In the genomic region with DNA sequence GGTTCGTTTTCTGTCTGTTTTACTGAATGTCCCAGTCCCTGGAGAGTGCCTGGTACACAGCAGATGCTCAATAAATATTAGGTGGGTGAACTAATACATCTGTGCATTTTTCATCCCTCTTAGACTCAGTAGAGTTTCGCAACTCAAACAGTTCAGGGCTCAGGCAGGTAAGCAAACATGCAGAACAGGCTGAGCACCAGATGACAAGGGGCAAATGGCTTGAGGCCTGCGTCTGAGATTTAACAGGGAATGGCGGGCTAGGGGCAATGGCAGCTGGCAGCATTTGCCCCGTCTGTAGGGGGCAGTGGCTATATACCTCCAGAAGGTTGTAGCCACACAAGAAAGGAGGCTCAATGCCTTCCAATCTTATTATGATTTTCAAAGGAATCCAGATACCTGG, we compare ENCODE assay signal across 14 cellular contexts. TPM values are rescaled to one million over a fixed set of nuclear protein-coding genes. Genes with fewer than 3 reads are reported as not detected.
DNase-seq lines count a peak whose midpoint lies in the region; ATAC-seq, FAIRE-seq and TF ChIP-seq lines count a peak whose summit lies in the region.
"Had no signal": no experiment of that assay in that cellular context is flagged by ENCODE, and none has a peak within 500 bp of the region (broad histone marks: within the 10 kb centered on the region; RNA-seq: fewer than 3 reads in every experiment).

No MANE protein-coding gene starts in this region.

- no peaks in the 10 kb centered on the region for H3K4me1 ChIP-seq in GM23338 (ENCODE audit: insufficient read depth)
- H3K4me1 ChIP-seq in K562 (replicated peaks in 1 of 2; ENCODE audit: control insufficient read depth in 2 of 2, insufficient read depth in 2 of 2, low read length in 2 of 2) = peaks cover 6 to 9% of the 10 kb centered on the region in 2 experiments; a peak in 4 of 5 replicates
- peaks cover 36% of the 10 kb centered on the region for H3K4me1 ChIP-seq in HepG2 (ENCODE audit: insufficient read depth, low read length)
- H3K4me1 ChIP-seq in spleen = peaks cover 0 to 5% (median 0%) of the 10 kb centered on the region in 6 donors
- H3K4me1 ChIP-seq in suprapubic skin = no peaks in the 10 kb centered on the region
- H3K4me1 ChIP-seq in small intestine (ENCODE audit: control insufficient read depth in 2 of 2, insufficient read depth in 1 of 2, low read depth in 1 of 2, low read length in 1 of 2) = no peaks in the 10 kb centered on the region
- H3K4me1 ChIP-seq: BLaER1 treated with 17β-estradiol and CSF1 and Interleukin-3, amounts not matched to agents 10 nM and 100 nM had no signal

- TF ChIP-seq CTCF in GM23338 (conservative IDR thresholded peaks at IDR 0.05; ENCODE audit: low read depth in 2 of 2) (peak; percentile 42 to 47), K562 (IDR thresholded peaks at IDR 0.05 in 2 of 3, conservative IDR thresholded peaks at IDR 0.05 in 1 of 3; ENCODE audit: insufficient read depth in 2 of 3, low read depth in 1 of 3, low read length in 3 of 3) (no peak; a peak in 1 of 6 replicates), HepG2 (CRISPR knock-in tag; IDR thresholded peaks at IDR 0.05) (peak; percentile 53), spleen (IDR thresholded peaks at IDR 0.05 in 8 of 11, conservative IDR thresholded peaks at IDR 0.05 in 3 of 11) (no peak), suprapubic skin (IDR thresholded peaks at IDR 0.05) (no peak)

- no peak overlapping the region for H3K27ac Mint-ChIP-seq in GM23338

- TF ChIP-seq EP300 in K562 (IDR thresholded peaks at IDR 0.05; ENCODE audit: low read length) (no peak), HepG2 (IDR thresholded peaks at IDR 0.05; ENCODE audit: low read depth in 2 of 2, low read length in 2 of 2) (no peak; a peak in 1 of 4 replicates), HepG2 (CRISPR knock-in tag; IDR thresholded peaks at IDR 0.05; ENCODE audit: borderline replicate concordance) (no peak), suprapubic skin (IDR thresholded peaks at IDR 0.05) (no peak)

- H3F3A ChIP-seq in GM23338 (replicated peaks; ENCODE audit: low read depth) = no peaks in the 10 kb centered on the region

- TF ChIP-seq RAD21 in K562 (CRISPR knock-in tag; conservative IDR thresholded peaks at IDR 0.05 in 1 of 2, IDR thresholded peaks at IDR 0.05 in 1 of 2) = 0 out of 4 replicates have a peak, but pooled peaks of 1 of the 2 experiments have one; percentile 5
- TF ChIP-seq RAD21 in HepG2 (CRISPR knock-in tag; IDR thresholded peaks at IDR 0.05) = no peak

- BruUV-seq in K562 (replicated peaks; lab: Mats Ljungman, UMichigan) (no TSS peak), HepG2 (replicated peaks; lab: Mats Ljungman, UMichigan) (no TSS peak)

- ATAC-seq in GM23338 (no peak), K562 (no peak), HepG2 (peak; percentile 88), HG02763 (IDR thresholded peaks at IDR 0.05; ENCODE audit: unreplicated experiment) (no peak)

- DNase-seq in GM23338 (ENCODE audit: low spot score) (peak; percentile 21), K562 (ENCODE audit: extremely low read depth in 1 of 4, low spot score in 3 of 4) (no peak), HepG2 (ENCODE audit: low spot score) (peak; percentile 74), spleen (peak; percentile 15), suprapubic skin (ENCODE audit: low spot score in 2 of 2) (no peak), NCI-H2029 treated with DMSO at 0.1 percent for 48 hours (lab: John Stamatoyannopoulos, UW) (no peak), small intestine (no peak)
- DNase-seq: Kasumi-1, NCI-H1417, NCI-H2029, NCI-H510A, RPMI8226 had no signal

- H3K36me3 Mint-ChIP-seq in GM23338 (ENCODE audit: low read depth) = peaks cover 11% of the 10 kb centered on the region

- no peaks in the 10 kb centered on the region for H3K79me2 ChIP-seq in GM23338 (replicated peaks; ENCODE audit: insufficient read depth)
- H3K79me2 ChIP-seq in K562 (ENCODE audit: control insufficient read depth, insufficient read depth, low read length) = no peaks in the 10 kb centered on the region
- no peaks in the 10 kb centered on the region for H3K79me2 ChIP-seq in HepG2 (ENCODE audit: insufficient read depth, low read length)

- in situ Hi-C loops in K562 (cut with MboI) = no loop called here
- in situ Hi-C loops in HepG2 (cut with HindIII; ENCODE audit: extremely low pct_ligation_motif_present, low pct_unique_long_range_greater_than_20kb) = no loop called here

- CTCF ChIA-PET in K562 (lab: Yijun Ruan, JAX; ENCODE audit: low intra/inter-chr PET ratio) = no interaction called here
- CTCF ChIA-PET in HepG2 (lab: Yijun Ruan, JAX; ENCODE audit: low intra/inter-chr PET ratio, low total read pairs) = no interaction called here

- H3K4me2 ChIP-seq in GM23338 = no peak overlapping the region
- no peak overlapping the region for H3K4me2 ChIP-seq in K562 (ENCODE audit: insufficient read depth, low read length)
- H3K4me2 ChIP-seq in HepG2 (ENCODE audit: low read depth, low read length) = no peak overlapping the region
- H3K4me2 ChIP-seq: BLaER1 treated with 17β-estradiol and CSF1 and Interleukin-3, amounts not matched to agents 10 nM and 100 nM had no signal

- H3K4me3 Mint-ChIP-seq in GM23338 = no peak overlapping the region

- POLR2A ChIA-PET in K562 (lab: Yijun Ruan, JAX) (no interaction called here), HepG2 (lab: Yijun Ruan, JAX) (no interaction called here)

- H3K9me2 ChIP-seq in GM23338 (ENCODE audit: insufficient read depth) = no peaks in the 10 kb centered on the region

- no peak for FAIRE-seq in K562 (lab: Jason Lieb, UNC)
- peak; percentile 68 for FAIRE-seq in HepG2 (lab: Jason Lieb, UNC)
- FAIRE-seq in small intestine (lab: Jason Lieb, UNC) = no peak

- 0 out of 3 replicates have a peak, but pooled peaks cover 2% of the 10 kb centered on the region for H3K4me1 Mint-ChIP-seq in GM23338

- TF ChIP-seq POLR2A in K562 (conservative IDR thresholded peaks at IDR 0.05) (no peak), HepG2 (IDR thresholded peaks at IDR 0.05; ENCODE audit: insufficient read depth in 1 of 2, low read depth in 2 of 2, low read length in 2 of 2) (no peak), spleen (IDR thresholded peaks at IDR 0.05) (no peak), suprapubic skin (IDR thresholded peaks at IDR 0.05) (no peak)

- no peak overlapping the region for H3K4me3 ChIP-seq in GM23338
- no peak overlapping the region for H3K4me3 ChIP-seq in K562
- H3K4me3 ChIP-seq in HepG2 (replicated peaks in 1 of 3; ENCODE audit: insufficient read depth in 1 of 3, low read depth in 2 of 3, low read length in 3 of 3) = no peak overlapping the region
- no peak overlapping the region for H3K4me3 ChIP-seq in spleen
- H3K4me3 ChIP-seq in suprapubic skin = no peak overlapping the region
- no peak overlapping the region for H3K4me3 ChIP-seq in small intestine (ENCODE audit: low read depth in 1 of 2, low read length in 2 of 2)
- H3K4me3 ChIP-seq: BLaER1 treated with 17β-estradiol and CSF1 and Interleukin-3, amounts not matched to agents 10 nM and 100 nM had no signal

- no peaks in the 10 kb centered on the region for H3K27me3 ChIP-seq in GM23338 (ENCODE audit: insufficient read depth)
- no peaks in the 10 kb centered on the region for H3K27me3 ChIP-seq in K562 (ENCODE audit: control insufficient read depth in 2 of 2, insufficient read depth in 2 of 2, low read length in 2 of 2)
- peaks cover 0 to 2% of the 10 kb centered on the region in 2 experiments; a peak in 2 of 5 replicates for H3K27me3 ChIP-seq in HepG2 (ENCODE audit: control insufficient read depth in 1 of 2, insufficient read depth in 2 of 2, low read length in 2 of 2)
- H3K27me3 ChIP-seq in spleen (replicated peaks in 1 of 7) = no peaks in the 10 kb centered on the region
- no peaks in the 10 kb centered on the region for H3K27me3 ChIP-seq in suprapubic skin
- no peaks in the 10 kb centered on the region for H3K27me3 ChIP-seq in small intestine (ENCODE audit: control insufficient read depth in 2 of 2, insufficient read depth in 2 of 2, low read length in 2 of 2)
- H3K27me3 ChIP-seq: BLaER1 treated with 17β-estradiol and CSF1 and Interleukin-3, amounts not matched to agents 10 nM and 100 nM had no signal

- H3K9me3 ChIP-seq in K562 (replicated peaks; ENCODE audit: control insufficient read depth, insufficient read depth, low read depth, low read length) (no peaks in the 10 kb centered on the region), HepG2 (ENCODE audit: low read length) (no peaks in the 10 kb centered on the region), spleen (peaks cover 0 to 7% (median 0%) of the 10 kb centered on the region in 8 donors), suprapubic skin (no peaks in the 10 kb centered on the region), small intestine (ENCODE audit: control insufficient read depth, low read depth) (no peaks in the 10 kb centered on the region)

- H3K27me3 Mint-ChIP-seq in GM23338 (ENCODE audit: insufficient read depth, low read depth, poor library complexity) = peaks cover 9% of the 10 kb centered on the region

- intact Hi-C loops in K562 (cut with micrococcal nuclease) (no loop called here), HepG2 (cut with micrococcal nuclease; ENCODE audit: unreplicated experiment) (loop anchor here (1.0 kb wide), 1 partner anchor 13 kb away; no protein-coding TSS in a partner anchor), spleen (cut with DNase I; ENCODE audit: low total_unique reads) (no loop called here)

- H3K9ac ChIP-seq in K562 (ENCODE audit: insufficient read depth in 1 of 2, low read depth in 2 of 2, low read length in 2 of 2) (no peak overlapping the region), HepG2 (ENCODE audit: insufficient read depth, low read depth, low read length) (no peak overlapping the region)
- H3K9ac ChIP-seq: BLaER1 treated with 17β-estradiol and CSF1 and Interleukin-3, amounts not matched to agents 10 nM and 100 nM had no signal

- H4K20me1 ChIP-seq in GM23338 (replicated peaks; ENCODE audit: insufficient read depth) (no peaks in the 10 kb centered on the region), K562 (replicated peaks; ENCODE audit: control insufficient read depth, insufficient read depth, low read length) (no peaks in the 10 kb centered on the region), HepG2 (ENCODE audit: insufficient read depth, low read length) (no peaks in the 10 kb centered on the region)
- H4K20me1 ChIP-seq: BLaER1 treated with 17β-estradiol and CSF1 and Interleukin-3, amounts not matched to agents 10 nM and 100 nM had no signal

- H3K27ac ChIP-seq in GM23338 (ENCODE audit: low read depth) (no peak overlapping the region), K562 (ENCODE audit: extremely low read depth, low read depth, low read length) (no peak overlapping the region), HepG2 (ENCODE audit: extremely low read length, insufficient read depth, low read length) (no peak overlapping the region), spleen (no peak overlapping the region), suprapubic skin (no peak overlapping the region), small intestine (ENCODE audit: low read depth in 1 of 2, low read length in 1 of 2) (no peak overlapping the region)
- H3K27ac ChIP-seq: BLaER1 treated with 17β-estradiol and CSF1 and Interleukin-3, amounts not matched to agents 10 nM and 100 nM had no signal

- H2AFZ ChIP-seq in GM23338 (no peak overlapping the region), K562 (ENCODE audit: low read depth, low read length) (no peak overlapping the region), HepG2 (ENCODE audit: low read length) (no peak overlapping the region)

- peaks cover 16% of the 10 kb centered on the region for H3K9me3 Mint-ChIP-seq in GM23338

- 49% methylated on average over 5 of the region's 5 CpGs for WGBS in K562 (ENCODE audit: insufficient coverage, low coverage, missing lambda C conversion rate)
- 2% methylated on average over 5 of the region's 5 CpGs for WGBS in HepG2 (ENCODE audit: low lambda C conversion rate)
- 78 to 90% (median 86%) methylated on average over 5 of the region's 5 CpGs for WGBS in spleen, 5 donors
- 83% methylated on average over 5 of the region's 5 CpGs for WGBS in suprapubic skin
- 71 to 84% (median 77%) methylated on average over 5 of the region's 5 CpGs for WGBS in small intestine, 3 donors

- H3K9me1 ChIP-seq in K562 (ENCODE audit: control insufficient read depth, insufficient read depth, low read length) = no peaks in the 10 kb centered on the region

- H3K36me3 ChIP-seq in GM23338 (ENCODE audit: insufficient read depth) (no peaks in the 10 kb centered on the region; the same call in 1 of the 2 replicates), K562 (ENCODE audit: control insufficient read depth, insufficient read depth, low read length) (no peaks in the 10 kb centered on the region), HepG2 (replicated peaks in 1 of 2; ENCODE audit: control insufficient read depth in 1 of 2, insufficient read depth in 2 of 2, low read length in 2 of 2) (no peaks in the 10 kb centered on the region), spleen (no peaks in the 10 kb centered on the region), suprapubic skin (no peaks in the 10 kb centered on the region), small intestine (ENCODE audit: control insufficient read depth in 2 of 2, insufficient read depth in 2 of 2, low read length in 2 of 2) (no peaks in the 10 kb centered on the region)
- H3K36me3 ChIP-seq: BLaER1 treated with 17β-estradiol and CSF1 and Interleukin-3, amounts not matched to agents 10 nM and 100 nM had no signal

RNA-seq across cellular contexts. Expression of gene RAN, which starts 8.6 kb away (rescaled TPM):
- total RNA-seq in GM23338 (2014; rRNA removed; shearing (Covaris generic)) = 855 and 976 TPM in 2 replicates
- polyA plus RNA-seq in GM23338 (2016; fragmentation: Nextera tagmentation; extraction: Ambion mirVana) (2,114 and 2,289 TPM in 2 replicates), K562 (2011; rRNA removed) (2,715 and 3,820 TPM in 2 replicates), K562 (2014; fragmentation: Illumina TruSeq; extraction: Trizol) (2,154 and 2,300 TPM in 2 replicates), K562 (2014; fragmentation: Nextera tagmentation; extraction: Ambion mirVana) (1,000 to 10,000 TPM; 3,304 to 3,469 TPM), K562 (2014; rRNA removed) (2,326 and 2,761 TPM in 2 replicates), HepG2 (2011; rRNA removed) (996 and 1,335 TPM in 2 replicates), spleen (100 to 1,000 TPM; 225 to 412 (median 395) TPM), small intestine (100 to 1,000 TPM; 241 to 577 (median 242) TPM)
- total RNA-seq in K562 (2011; cell fraction: chromatin; rRNA removed; ENCODE audit: low replicate concordance) = 426 and 544 TPM in 2 replicates
- total RNA-seq in K562 (2011; cell fraction: nucleolus; rRNA removed) = 304 and 396 TPM in 2 replicates
- 538 and 566 TPM in 2 replicates for total RNA-seq in K562 (2011; cell fraction: nucleoplasm; rRNA removed)
- total RNA-seq in K562 (2014; rRNA removed) (1,828 and 1,851 TPM in 2 replicates), K562 (2014; rRNA removed; fragmentation: Illumina TruSeq; extraction: Trizol) (1,816 and 1,953 TPM in 2 replicates), K562 (2015; rRNA removed; fragmentation: Illumina TruSeq; extraction: Trizol) (1,595 and 1,687 TPM in 2 replicates), K562 (2021) (1,900 and 2,011 TPM in 2 replicates), HepG2 (2016; rRNA removed; fragmentation: Illumina TruSeq; extraction: Trizol) (1,630 and 2,526 TPM in 2 replicates), spleen (100 to 1,000 TPM; 128 to 423 (median 270) TPM), suprapubic skin (100 to 1,000 TPM; 105 to 296 (median 232) TPM)
- 1,510 and 2,406 TPM in 2 replicates for polyA plus RNA-seq in K562 (2011; cell fraction: cytosol; rRNA removed)
- polyA plus RNA-seq in K562 (2011; cell fraction: nucleus; rRNA removed) = 920 and 1,503 TPM in 2 replicates
- 1,349 and 2,558 TPM in 2 replicates for polyA plus RNA-seq in K562 (2012)
- 3,000 and 3,145 TPM in 2 replicates for polyA minus RNA-seq in K562 (2011; rRNA and poly(A)+ RNA removed)
- polyA minus RNA-seq in K562 (2011; cell fraction: cytosol; rRNA and poly(A)+ RNA removed) = 636 and 826 TPM in 2 replicates
- 110 and 239 TPM in 2 replicates for polyA minus RNA-seq in K562 (2011; cell fraction: nucleus; rRNA and poly(A)+ RNA removed)
- total RNA-seq in HepG2 (2016; cell fraction: cytosol; rRNA removed; fragmentation: Illumina TruSeq; extraction: Trizol; ENCODE audit: low read depth) = 453 and 456 TPM in 2 replicates
- 1,637 and 2,557 TPM in 2 replicates for total RNA-seq in HepG2 (2016; cell fraction: insoluble cytoplasmic fraction; rRNA removed; fragmentation: Illumina TruSeq; extraction: Trizol)
- 837 and 870 TPM in 2 replicates for total RNA-seq in HepG2 (2016; cell fraction: membrane; rRNA removed; fragmentation: Illumina TruSeq; extraction: Trizol)
- total RNA-seq in HepG2 (2016; cell fraction: nucleus; rRNA removed; fragmentation: Illumina TruSeq; extraction: Trizol) = 527 and 560 TPM in 2 replicates
- 979 and 1,087 TPM in 2 replicates for polyA plus RNA-seq in HepG2 (2011; cell fraction: cytosol; rRNA removed)
- polyA plus RNA-seq in HepG2 (2011; cell fraction: nucleus; rRNA removed) = 385 and 550 TPM in 2 replicates
- polyA plus RNA-seq in HepG2 (2012) = 1,088 and 1,104 TPM in 2 replicates
- polyA plus RNA-seq in HepG2 (2016; cell fraction: cytosol; fragmentation: Illumina TruSeq; extraction: Trizol; ENCODE audit: low read depth) = 580 and 585 TPM in 2 replicates
- 2,503 and 2,588 TPM in 2 replicates for polyA plus RNA-seq in HepG2 (2016; cell fraction: insoluble cytoplasmic fraction; fragmentation: Illumina TruSeq; extraction: Trizol; ENCODE audit: low read depth)
- 756 and 768 TPM in 2 replicates for polyA plus RNA-seq in HepG2 (2016; cell fraction: membrane; fragmentation: Illumina TruSeq; extraction: Trizol; ENCODE audit: low read depth)
- polyA plus RNA-seq in HepG2 (2016; cell fraction: nucleus; fragmentation: Illumina TruSeq; extraction: Trizol; ENCODE audit: insufficient read depth, low read depth) = 908 and 932 TPM in 2 replicates
- 405 and 954 TPM in 2 replicates for polyA minus RNA-seq in HepG2 (2011; rRNA and poly(A)+ RNA removed; ENCODE audit: low replicate concordance)
- 424 and 441 TPM in 2 replicates for polyA minus RNA-seq in HepG2 (2011; cell fraction: cytosol; rRNA and poly(A)+ RNA removed)
- polyA minus RNA-seq in HepG2 (2011; cell fraction: nucleus; rRNA and poly(A)+ RNA removed) = 138 and 202 TPM in 2 replicates

RNA-seq across cellular contexts. Expression of gene STX2, which starts 24.2 kb away (rescaled TPM):
- total RNA-seq in GM23338 (2014; rRNA removed; shearing (Covaris generic)) = 23.9 and 35.4 TPM in 2 replicates
- polyA plus RNA-seq in GM23338 (2016; fragmentation: Nextera tagmentation; extraction: Ambion mirVana) = 16.4 and 17.7 TPM in 2 replicates
- 42.7 and 128 TPM in 2 replicates for total RNA-seq in K562 (2011; cell fraction: chromatin; rRNA removed; ENCODE audit: low replicate concordance)
- 25.8 and 32.5 TPM in 2 replicates for total RNA-seq in K562 (2011; cell fraction: nucleolus; rRNA removed)
- 46.3 and 62.1 TPM in 2 replicates for total RNA-seq in K562 (2011; cell fraction: nucleoplasm; rRNA removed)
- 24.6 and 25.8 TPM in 2 replicates for total RNA-seq in K562 (2014; rRNA removed)
- 35.0 and 38.5 TPM in 2 replicates for total RNA-seq in K562 (2014; rRNA removed; fragmentation: Illumina TruSeq; extraction: Trizol)
- total RNA-seq in K562 (2015; rRNA removed; fragmentation: Illumina TruSeq; extraction: Trizol) = 29.1 and 32.7 TPM in 2 replicates
- total RNA-seq in K562 (2021) = 24.4 and 25.0 TPM in 2 replicates
- polyA plus RNA-seq in K562 (2011; rRNA removed) = 48.8 and 54.6 TPM in 2 replicates
- polyA plus RNA-seq in K562 (2011; cell fraction: cytosol; rRNA removed) = 13.2 and 34.8 TPM in 2 replicates
- polyA plus RNA-seq in K562 (2011; cell fraction: nucleus; rRNA removed) = 83.4 and 119 TPM in 2 replicates
- 22.5 and 23.5 TPM in 2 replicates for polyA plus RNA-seq in K562 (2012)
- polyA plus RNA-seq in K562 (2014; fragmentation: Illumina TruSeq; extraction: Trizol) = 29.7 and 34.9 TPM in 2 replicates
- 10 to 100 TPM; 22.2 to 24.7 TPM for polyA plus RNA-seq in K562 (2014; fragmentation: Nextera tagmentation; extraction: Ambion mirVana)
- polyA plus RNA-seq in K562 (2014; rRNA removed) = 30.3 and 30.8 TPM in 2 replicates
- 34.8 and 38.8 TPM in 2 replicates for polyA minus RNA-seq in K562 (2011; rRNA and poly(A)+ RNA removed)
- polyA minus RNA-seq in K562 (2011; cell fraction: cytosol; rRNA and poly(A)+ RNA removed) = 10.6 and 13.2 TPM in 2 replicates
- 14.7 and 29.1 TPM in 2 replicates for polyA minus RNA-seq in K562 (2011; cell fraction: nucleus; rRNA and poly(A)+ RNA removed)
- 12.4 and 13.4 TPM in 2 replicates for total RNA-seq in HepG2 (2016; rRNA removed; fragmentation: Illumina TruSeq; extraction: Trizol)
- 10.3 and 12.4 TPM in 2 replicates for total RNA-seq in HepG2 (2016; cell fraction: cytosol; rRNA removed; fragmentation: Illumina TruSeq; extraction: Trizol; ENCODE audit: low read depth)
- 11.7 and 13.3 TPM in 2 replicates for total RNA-seq in HepG2 (2016; cell fraction: insoluble cytoplasmic fraction; rRNA removed; fragmentation: Illumina TruSeq; extraction: Trizol)
- 17.4 and 19.2 TPM in 2 replicates for total RNA-seq in HepG2 (2016; cell fraction: membrane; rRNA removed; fragmentation: Illumina TruSeq; extraction: Trizol)
- total RNA-seq in HepG2 (2016; cell fraction: nucleus; rRNA removed; fragmentation: Illumina TruSeq; extraction: Trizol) = 9.3 and 11.7 TPM in 2 replicates
- 22.8 and 25.1 TPM in 2 replicates for polyA plus RNA-seq in HepG2 (2011; rRNA removed)
- 9.8 and 15.2 TPM in 2 replicates for polyA plus RNA-seq in HepG2 (2011; cell fraction: cytosol; rRNA removed)
- 35.1 and 44.2 TPM in 2 replicates for polyA plus RNA-seq in HepG2 (2011; cell fraction: nucleus; rRNA removed)
- polyA plus RNA-seq in HepG2 (2012) = 13.4 and 16.2 TPM in 2 replicates
- 8.3 and 10.5 TPM in 2 replicates for polyA plus RNA-seq in HepG2 (2016; cell fraction: cytosol; fragmentation: Illumina TruSeq; extraction: Trizol; ENCODE audit: low read depth)
- 13.2 and 13.7 TPM in 2 replicates for polyA plus RNA-seq in HepG2 (2016; cell fraction: insoluble cytoplasmic fraction; fragmentation: Illumina TruSeq; extraction: Trizol; ENCODE audit: low read depth)
- 14.0 and 15.0 TPM in 2 replicates for polyA plus RNA-seq in HepG2 (2016; cell fraction: membrane; fragmentation: Illumina TruSeq; extraction: Trizol; ENCODE audit: low read depth)
- 18.7 and 22.3 TPM in 2 replicates for polyA plus RNA-seq in HepG2 (2016; cell fraction: nucleus; fragmentation: Illumina TruSeq; extraction: Trizol; ENCODE audit: insufficient read depth, low read depth)
- 8.4 and 9.4 TPM in 2 replicates for polyA minus RNA-seq in HepG2 (2011; rRNA and poly(A)+ RNA removed; ENCODE audit: low replicate concordance)
- polyA minus RNA-seq in HepG2 (2011; cell fraction: cytosol; rRNA and poly(A)+ RNA removed) = 7.5 and 8.7 TPM in 2 replicates
- 19.6 and 26.2 TPM in 2 replicates for polyA minus RNA-seq in HepG2 (2011; cell fraction: nucleus; rRNA and poly(A)+ RNA removed)
- total RNA-seq in spleen = 10 to 100 TPM; 11.5 to 18.4 (median 15.1) TPM
- polyA plus RNA-seq in spleen = 1 to 10 TPM; 7.4 to 9.1 (median 8.6) TPM
- 1 to 10 TPM; 2.9 to 7.2 (median 4.4) TPM for total RNA-seq in suprapubic skin
- polyA plus RNA-seq in small intestine = 1 to 10 TPM in 2 of 3 donors, under 1 TPM in 1; 0.45 to 5.7 (median 3.2) TPM

Comparison
In these comparisons a context has a peak if more than half of its experiments do, and no peak if none do; other contexts are left out.
1. DNase-seq: peak in GM23338 (single experiment), HepG2 (single experiment) and spleen (single experiment); none in K562 (0 of 4), suprapubic skin (0 of 2), NCI-H2029 treated with DMSO at 0.1 percent for 48 hours (single experiment) and small intestine (single experiment).
2. CTCF ChIP-seq: peak in GM23338 (2 of 2) and HepG2 (single experiment); none in K562 (0 of 3), spleen (0 of 11) and suprapubic skin (0 of 2).